12 cellular contexts compared by ENCODE assay signal in the genomic region with DNA sequence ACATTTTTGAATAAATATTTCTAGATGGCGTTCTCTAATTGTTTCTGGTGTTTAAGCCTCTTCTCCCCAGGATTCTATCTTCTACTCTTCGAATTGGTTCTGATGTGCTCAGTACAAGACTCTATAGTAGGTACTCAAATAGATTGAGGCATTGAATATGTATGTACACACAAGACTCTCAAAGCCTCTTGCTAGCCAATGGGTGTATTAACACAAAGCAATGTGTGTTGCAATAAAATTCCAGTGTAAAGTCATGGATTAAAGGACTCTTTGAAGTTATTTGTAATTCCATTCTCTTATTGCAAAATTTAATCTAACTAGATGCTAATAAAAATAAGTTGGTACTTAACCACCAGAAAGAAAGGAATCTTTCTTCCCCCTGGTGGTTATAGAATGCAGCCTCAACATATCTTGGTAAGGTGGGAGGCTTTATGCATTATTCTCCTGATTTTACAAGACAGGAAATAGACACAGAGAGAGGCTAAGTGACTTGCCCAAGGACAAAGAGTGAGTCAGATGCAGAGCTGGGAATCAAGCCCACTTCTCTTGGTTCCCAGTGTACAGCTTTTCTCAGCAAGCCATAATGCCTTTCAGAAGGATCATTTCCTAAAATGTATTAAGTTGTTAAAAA. TPM values are rescaled to one million over a fixed set of nuclear protein-coding genes. Genes with fewer than 3 reads are reported as not detected.
DNase-seq lines count a peak whose midpoint lies in the region; ATAC-seq, FAIRE-seq and TF ChIP-seq lines count a peak whose summit lies in the region.
"Had no signal": no experiment of that assay in that cellular context is flagged by ENCODE, and none has a peak within 500 bp of the region (broad histone marks: within the 10 kb centered on the region; RNA-seq: fewer than 3 reads in every experiment).

No MANE protein-coding gene starts in this region.

- H3K4me1 ChIP-seq in keratinocyte (ENCODE audit: control insufficient read depth, extremely low read depth, insufficient read depth, low read length): no peaks in the 10 kb centered on the region
- H3K4me1 ChIP-seq in prostate gland (replicated peaks): no peaks in the 10 kb centered on the region
- H3K4me1 ChIP-seq: testis had no signal

- peak; percentile 28; the same call in 1 of the 2 replicates for TF ChIP-seq EP300 in Ishikawa (IDR thresholded peaks at IDR 0.05; ENCODE audit: borderline replicate concordance)

- POLR2A ChIA-PET in BJ (lab: Charles Lee): no interaction called here

- 79% methylated on average over 2 of the region's 2 CpGs for WGBS in prostate gland

- H3K9me1 ChIP-seq in keratinocyte (ENCODE audit: control insufficient read depth, extremely low read depth, insufficient read depth, low read length): no peaks in the 10 kb centered on the region

- dilution Hi-C loops in keratinocyte (cut with MboI; ENCODE audit: extremely low pct_ligation_motif_present, low sequenced_read_pairs): no loop called here

- H3K79me2 ChIP-seq in keratinocyte (ENCODE audit: control insufficient read depth, insufficient read depth, low read length): no peaks in the 10 kb centered on the region

- H4K20me1 ChIP-seq in keratinocyte (ENCODE audit: control insufficient read depth, extremely low read depth, insufficient read depth, low read length): no peaks in the 10 kb centered on the region

- H2AFZ ChIP-seq in keratinocyte (ENCODE audit: control insufficient read depth, low read length): no peak overlapping the region

- H3K27me3 ChIP-seq in BJ (ENCODE audit: control insufficient read depth, insufficient read depth, low read length) (no peaks in the 10 kb centered on the region), keratinocyte (ENCODE audit: control insufficient read depth, extremely low read depth, insufficient read depth, low read length) (no peaks in the 10 kb centered on the region), prostate gland (replicated peaks; ENCODE audit: insufficient read depth) (no peaks in the 10 kb centered on the region)
- H3K27me3 ChIP-seq: testis had no signal

- peak; percentile 36; the same call in 1 of the 2 replicates for TF ChIP-seq CTCF in BJ (IDR thresholded peaks at IDR 0.05; ENCODE audit: insufficient read depth, low read depth, low read length)
- peak; percentile 64 for TF ChIP-seq CTCF in astrocyte of the spinal cord (IDR thresholded peaks at IDR 0.05; ENCODE audit: low read depth, low read length)
- TF ChIP-seq CTCF in keratinocyte (optimal IDR thresholded peaks at IDR 0.05 in 1 of 3, IDR thresholded peaks at IDR 0.05 in 1 of 3, conservative IDR thresholded peaks at IDR 0.05 in 1 of 3; ENCODE audit: extremely low read depth in 1 of 3, insufficient read depth in 2 of 3, low read length in 3 of 3): peak in 2 of 3 experiments; percentile 13 to 21
- no peak for TF ChIP-seq CTCF in prostate gland (IDR thresholded peaks at IDR 0.05)

- H3K36me3 ChIP-seq in BJ (ENCODE audit: control insufficient read depth, insufficient read depth, low read length): no peaks in the 10 kb centered on the region
- H3K36me3 ChIP-seq in keratinocyte (ENCODE audit: control insufficient read depth in 2 of 2, extremely low read depth in 1 of 2, insufficient read depth in 2 of 2, low read length in 2 of 2): no peaks in the 10 kb centered on the region
- no peaks in the 10 kb centered on the region for H3K36me3 ChIP-seq in prostate gland

- H3K9me3 ChIP-seq in keratinocyte (ENCODE audit: control insufficient read depth, low read depth, low read length) (no peaks in the 10 kb centered on the region), prostate gland (no peaks in the 10 kb centered on the region)
- H3K9me3 ChIP-seq: testis had no signal

- H3K4me3 ChIP-seq in BJ (ENCODE audit: low read depth, low read length): no peak overlapping the region
- H3K4me3 ChIP-seq in astrocyte of the spinal cord (ENCODE audit: low read depth, low read length): no peak overlapping the region
- no peak overlapping the region for H3K4me3 ChIP-seq in keratinocyte (ENCODE audit: control insufficient read depth in 2 of 3, extremely low read depth in 1 of 3, insufficient read depth in 2 of 3, low read depth in 1 of 3, low read length in 3 of 3)
- H3K4me3 ChIP-seq in prostate gland: no peak overlapping the region
- H3K4me3 ChIP-seq: testis had no signal

- intact Hi-C loops in prostate gland (cut with DNase I): no loop called here

- in situ Hi-C loops in astrocyte of the spinal cord (cut with HindIII; ENCODE audit: low sequenced_read_pairs): no loop called here

- no peak for FAIRE-seq in keratinocyte (lab: Jason Lieb, UNC)
- FAIRE-seq: GM18507 had no signal

- no peak for ATAC-seq in GM19397 (IDR thresholded peaks at IDR 0.05; ENCODE audit: unreplicated experiment)

- CTCF ChIA-PET in BJ (lab: Yijun Ruan, JAX): interaction anchor here (1.0 kb wide), 1 partner anchor 18 kb away, joined by 3 read pairs; the partner anchor contains the start of gene LRP1B

- TF ChIP-seq POLR2A in prostate gland (IDR thresholded peaks at IDR 0.05): no peak

- no peak overlapping the region for H3K27ac ChIP-seq in keratinocyte (ENCODE audit: control insufficient read depth, insufficient read depth, low read length)
- H3K27ac ChIP-seq in prostate gland: no peak overlapping the region
- H3K27ac ChIP-seq: testis had no signal

- no peak for TF ChIP-seq RAD21 in Ishikawa (IDR thresholded peaks at IDR 0.05; ENCODE audit: low read depth)

- DNase-seq in BJ (ENCODE audit: low read depth) (peak; percentile 84), astrocyte of the spinal cord (ENCODE audit: low read depth, low spot score) (peak; percentile 95), keratinocyte (ENCODE audit: low read depth, low spot score) (no peak), SKM-1 (lab: John Stamatoyannopoulos, UW; ENCODE audit: unreplicated experiment) (no peak), prostate gland (ENCODE audit: low spot score) (no peak), cerebellar nuclear complex (lab: John Stamatoyannopoulos, UW) (no peak)
- DNase-seq: CD8-positive, alpha-beta memory T cell; naive B cell; testis had no signal

- H3K4me2 ChIP-seq in keratinocyte (ENCODE audit: control insufficient read depth, extremely low read depth, insufficient read depth, low read depth, low read length): no peak overlapping the region

- H3K9ac ChIP-seq in keratinocyte (ENCODE audit: control insufficient read depth, extremely low read depth, insufficient read depth, low read length): no peak overlapping the region

TF ChIP-seq in Ishikawa, 13 proteins besides CTCF, POLR2A, EP300 and RAD21:
- TF ChIP-seq NFIC (IDR thresholded peaks at IDR 0.05): no peak
- TF ChIP-seq CEBPB (IDR thresholded peaks at IDR 0.05): peak; percentile 72

RNA-seq across cellular contexts. Expression of gene LRP1B, which starts 18.1 kb away (rescaled TPM):
- polyA plus RNA-seq in BJ (2011; rRNA removed) (0.04 and 0.11 TPM in 2 replicates), keratinocyte (0.01 TPM in 1 of 3 replicates, not detected in the others)
- polyA minus RNA-seq in BJ (2011; rRNA and poly(A)+ RNA removed): 0.31 and 0.66 TPM in 2 replicates
- polyA plus RNA-seq in keratinocyte (2011; ENCODE audit: low read depth): not detected
- not detected in 2 replicates for polyA plus RNA-seq in keratinocyte (2011; cell fraction: cytosol; rRNA removed)
- 0.01 and 0.16 TPM in 2 replicates for polyA plus RNA-seq in keratinocyte (2011; cell fraction: nucleus; rRNA removed)
- not detected in 2 replicates for polyA plus RNA-seq in keratinocyte (2012; ENCODE audit: low replicate concordance)
- polyA minus RNA-seq in keratinocyte: 0.03 to 0.53 TPM in 2 of 3 replicates, not detected in the other
- polyA minus RNA-seq in keratinocyte (2011; cell fraction: cytosol; rRNA and poly(A)+ RNA removed): not detected
- 0.11 and 0.70 TPM in 2 replicates for polyA minus RNA-seq in keratinocyte (2011; cell fraction: nucleus; rRNA and poly(A)+ RNA removed)
- 1 to 10 TPM in 1 of 2 donors, under 1 TPM in 1; 0.91 to 1.2 TPM for total RNA-seq in prostate gland
- total RNA-seq: CD8-positive, alpha-beta memory T cell had no signal
- polyA plus RNA-seq: CD8-positive, alpha-beta memory T cell had no signal

Comparison
In these comparisons a context has a peak if more than half of its experiments do, and no peak if none do; other contexts are left out.
1. DNase-seq: peak in BJ (single experiment) and astrocyte of the spinal cord (single experiment); none in keratinocyte (single experiment), SKM-1 (single experiment), prostate gland (single experiment) and cerebellar nuclear complex (0 of 2).
2. CTCF ChIP-seq: peak in BJ (single experiment), astrocyte of the spinal cord (single experiment) and keratinocyte (2 of 3); none in prostate gland (0 of 4).